ENCODE assay signal across 17 cellular contexts in genomic region chr3:127200086-127200691, GRCh38. TPM values are rescaled to one million over a fixed set of nuclear protein-coding genes. Genes with fewer than 3 reads are reported as not detected.
DNase-seq lines count a peak whose midpoint lies in the region; TF ChIP-seq lines count a peak whose summit lies in the region.
"Had no signal": no experiment of that assay in that cellular context is flagged by ENCODE, and none has a peak within 500 bp of the region (broad histone marks: within the 10 kb centered on the region; RNA-seq: fewer than 3 reads in every experiment).

No MANE protein-coding gene starts in this region.

- no peak overlapping the region for H3K4me3 Mint-ChIP-seq in endothelial cell (ENCODE audit: unreplicated experiment)
- H3K4me3 Mint-ChIP-seq: CD4-positive, alpha-beta T cell; GM23338 had no signal

- intact Hi-C loops in esophagus muscularis mucosa (cut with DNase I) (no loop called here), sigmoid colon (cut with DNase I) (no loop called here)

- H3K4me1 Mint-ChIP-seq in endothelial cell (ENCODE audit: unreplicated experiment): no peaks in the 10 kb centered on the region

- peaks cover 22% of the 10 kb centered on the region for H3K4me1 ChIP-seq in OCI-LY3 (ENCODE audit: low read length)
- no peaks in the 10 kb centered on the region for H3K4me1 ChIP-seq in esophagus muscularis mucosa
- no peaks in the 10 kb centered on the region for H3K4me1 ChIP-seq in sigmoid colon
- H3K4me1 ChIP-seq: BLaER1 treated with 17β-estradiol and CSF1 and Interleukin-3, amounts not matched to agents 10 nM and 100 nM; HAP-1 had no signal

- peaks cover 9% of the 10 kb centered on the region for H3K36me3 ChIP-seq in OCI-LY3 (replicated peaks; ENCODE audit: low read depth, low read length)
- H3K36me3 ChIP-seq in esophagus muscularis mucosa: no peaks in the 10 kb centered on the region
- H3K36me3 ChIP-seq in sigmoid colon: no peaks in the 10 kb centered on the region
- H3K36me3 ChIP-seq in H7 (replicated peaks; ENCODE audit: control insufficient read depth, insufficient read depth, low read length): no peaks in the 10 kb centered on the region
- H3K36me3 ChIP-seq: HAP-1 had no signal

- H3K27ac Mint-ChIP-seq in endothelial cell (ENCODE audit: unreplicated experiment): no peak overlapping the region
- H3K27ac Mint-ChIP-seq: CD4-positive, alpha-beta T cell; GM23338 had no signal

- H3K27me3 Mint-ChIP-seq in endothelial cell (ENCODE audit: unreplicated experiment): no peaks in the 10 kb centered on the region

- TF ChIP-seq CTCF in GM10248 (IDR thresholded peaks at IDR 0.05; ENCODE audit: control extremely low read depth, extremely low read depth, low read depth, missing control alignments): no peak
- no peak for TF ChIP-seq CTCF in OCI-LY3 (IDR thresholded peaks at IDR 0.05; ENCODE audit: low read depth, low read length)
- TF ChIP-seq CTCF in esophagus muscularis mucosa (IDR thresholded peaks at IDR 0.05): no peak
- no peak for TF ChIP-seq CTCF in sigmoid colon (IDR thresholded peaks at IDR 0.05)
- no peak for TF ChIP-seq CTCF in endothelial cell (IDR thresholded peaks at IDR 0.05; ENCODE audit: unreplicated experiment)

- H3K27ac ChIP-seq in OCI-LY3 (ENCODE audit: low read length) (peak overlapping the region; percentile 73), esophagus muscularis mucosa (replicated peaks in 1 of 4) (no peak overlapping the region), sigmoid colon (no peak overlapping the region)
- H3K27ac ChIP-seq: BLaER1 treated with 17β-estradiol and CSF1 and Interleukin-3, amounts not matched to agents 10 nM and 100 nM; HL-60 had no signal

- peaks cover 11% of the 10 kb centered on the region; the same call in 1 of the 2 replicates for H3K9me3 ChIP-seq in OCI-LY3 (ENCODE audit: insufficient read depth, low read length)
- H3K9me3 ChIP-seq in esophagus muscularis mucosa: no peaks in the 10 kb centered on the region
- H3K9me3 ChIP-seq in sigmoid colon: peaks cover 0 to 3% (median 0%) of the 10 kb centered on the region in 4 donors
- H3K9me3 ChIP-seq: HAP-1 had no signal

- 77% methylated on average over 6 of the region's 6 CpGs for WGBS in esophagus muscularis mucosa
- 72 to 77% methylated on average over 6 of the region's 6 CpGs for WGBS in sigmoid colon, 2 donors

- no peaks in the 10 kb centered on the region for H3K36me3 Mint-ChIP-seq in endothelial cell (ENCODE audit: low read depth, unreplicated experiment)

- H4K20me1 ChIP-seq in OCI-LY3 (ENCODE audit: insufficient read depth, low read length): no peaks in the 10 kb centered on the region

- TF ChIP-seq EP300 in esophagus muscularis mucosa (IDR thresholded peaks at IDR 0.05) (no peak), sigmoid colon (IDR thresholded peaks at IDR 0.05) (no peak)

- H2AFZ ChIP-seq in OCI-LY3 (ENCODE audit: low read depth, low read length): peak overlapping the region; percentile 72; the same call in 1 of the 2 replicates
- H2AFZ ChIP-seq: GM23338 had no signal

- H3K4me3 ChIP-seq in OCI-LY3 (ENCODE audit: low read length) (peak overlapping the region; percentile 53), esophagus muscularis mucosa (no peak overlapping the region), sigmoid colon (no peak overlapping the region), H7 (ENCODE audit: insufficient read depth, low read depth, low read length) (no peak overlapping the region)
- H3K4me3 ChIP-seq: BLaER1 treated with 17β-estradiol and CSF1 and Interleukin-3, amounts not matched to agents 10 nM and 100 nM; GM23338; HAP-1 had no signal

- H3K9me3 Mint-ChIP-seq in endothelial cell (ENCODE audit: unreplicated experiment): no peaks in the 10 kb centered on the region

- H3K4me2 ChIP-seq in OCI-LY3 (ENCODE audit: low read length): peak overlapping the region; percentile 79
- H3K4me2 ChIP-seq: BLaER1 treated with 17β-estradiol and CSF1 and Interleukin-3, amounts not matched to agents 10 nM and 100 nM; GM23338 had no signal

- POLR2A ChIA-PET in GM10248 (lab: Yijun Ruan, JAX): no interaction called here

- CTCF ChIA-PET in GM10248 (lab: Yijun Ruan, JAX): interaction anchor here (1.3 kb wide), 1 partner anchor 18 kb away, joined by 3 read pairs; no protein-coding TSS in a partner anchor

- DNase-seq in GM10248 (ENCODE audit: extremely low spot score) (peak; percentile 25), esophagus muscularis mucosa (ENCODE audit: extremely low spot score) (peak; percentile 74), sigmoid colon (peak; percentile 27), endothelial cell (ENCODE audit: low spot score) (no peak), AG08396 (ENCODE audit: low spot score) (no peak), H7 (no peak)
- no peak for DNase-seq in activated naive CD4-positive, alpha-beta T cell treated with anti-CD3 and anti-CD28 coated beads, Interleukin-2, amount 50 U/mL, for 16 hours
- DNase-seq: 8988T; Calu3; CD4-positive, alpha-beta T cell; DMS79 had no signal

- TF ChIP-seq POLR2A in esophagus muscularis mucosa (IDR thresholded peaks at IDR 0.05; ENCODE audit: low read depth): no peak
- no peak for TF ChIP-seq POLR2A in sigmoid colon (IDR thresholded peaks at IDR 0.05)

- peak overlapping the region; percentile 31; the same call in 1 of the 2 replicates for H3K9ac ChIP-seq in OCI-LY3 (ENCODE audit: low read length)
- H3K9ac ChIP-seq: BLaER1 treated with 17β-estradiol and CSF1 and Interleukin-3, amounts not matched to agents 10 nM and 100 nM had no signal

- H3K27me3 ChIP-seq in OCI-LY3 (ENCODE audit: low read depth, low read length) (no peaks in the 10 kb centered on the region), esophagus muscularis mucosa (peaks cover 0 to 24% (median 0%) of the 10 kb centered on the region in 4 donors), sigmoid colon (peaks cover 0 to 20% (median 9%) of the 10 kb centered on the region in 3 donors), H7 (ENCODE audit: control insufficient read depth, insufficient read depth, low read length) (no peaks in the 10 kb centered on the region)
- H3K27me3 ChIP-seq: BLaER1 treated with 17β-estradiol and CSF1 and Interleukin-3, amounts not matched to agents 10 nM and 100 nM had no signal

- no peaks in the 10 kb centered on the region for H3K79me2 ChIP-seq in OCI-LY3 (ENCODE audit: low read length)

RNA-seq across cellular contexts. Expression of gene PRR23E, which starts 7.3 kb away (rescaled TPM):
- total RNA-seq in esophagus muscularis mucosa (not detected), sigmoid colon (not detected), endothelial cell (ENCODE audit: unreplicated experiment) (not detected)
- polyA plus RNA-seq in sigmoid colon: not detected
- total RNA-seq in H7 (2014; rRNA removed; shearing (Covaris generic)): not detected in 2 replicates
- total RNA-seq: Calu3; CD4-positive, alpha-beta T cell; G401; GM23338 had no signal
- polyA plus RNA-seq: GM23338 had no signal

Comparison
In these comparisons a context has a peak if more than half of its experiments do, and no peak if none do; other contexts are left out.
1. DNase-seq: peak in GM10248 (single experiment), esophagus muscularis mucosa (single experiment) and sigmoid colon (single experiment); none in endothelial cell (single experiment), activated naive CD4-positive, alpha-beta T cell treated with anti-CD3 and anti-CD28 coated beads, Interleukin-2, amount 50 U/mL, for 16 hours (single experiment), AG08396 (single experiment) and H7 (single experiment).